8 cellular contexts compared by ENCODE assay signal in genomic region chr15:40081691-40082194, GRCh38. TPM values are rescaled to one million over a fixed set of nuclear protein-coding genes. Genes with fewer than 3 reads are reported as not detected.
A peak's percentile ranks its signal among the peaks of the same experiment; 100 is the strongest.
DNase-seq lines count a peak whose midpoint lies in the region; ATAC-seq, FAIRE-seq and TF ChIP-seq lines count a peak whose summit lies in the region.

No MANE protein-coding gene starts in this region.

- no peaks in the 10 kb centered on the region for H3K79me1 ChIP-seq in H1 (ENCODE audit: low read depth, low read length)

- H3K27ac Mint-ChIP-seq in T-helper 1 cell treated with Interleukin-12 subunit alpha and Interleukin-12 subunit beta and Interleukin-4 antibody, amounts not matched to agents 30 μg/mL and 1 μg/mL, for 36 hours: no peak overlapping the region

- H2AFZ ChIP-seq in H1 (ENCODE audit: low read length): peak overlapping the region; percentile 77

- no peak for TF ChIP-seq EP300 in H1 (IDR thresholded peaks at IDR 0.05; ENCODE audit: borderline replicate concordance in 1 of 2, low read depth in 2 of 2, low read length in 2 of 2)

- no peaks in the 10 kb centered on the region for H3K36me3 ChIP-seq in H1 (ENCODE audit: control insufficient read depth in 2 of 4, insufficient read depth in 4 of 4, low read length in 3 of 4)
- H3K36me3 ChIP-seq in lung (ENCODE audit: control insufficient read depth in 2 of 2, insufficient read depth in 2 of 2, low read length in 2 of 2): no peaks in the 10 kb centered on the region
- H3K36me3 ChIP-seq in stomach smooth muscle (ENCODE audit: control insufficient read depth in 2 of 2, insufficient read depth in 2 of 2, low read length in 2 of 2): no peaks in the 10 kb centered on the region

- H3K4me1 ChIP-seq in H1 (replicated peaks in 1 of 4; ENCODE audit: control insufficient read depth in 3 of 4, insufficient read depth in 4 of 4, low read length in 3 of 4) (peaks cover 0 to 11% (median 8%) of the 10 kb centered on the region in 4 experiments; a peak in 6 of 7 replicates), lung (ENCODE audit: control insufficient read depth in 2 of 2, insufficient read depth in 2 of 2, low read length in 2 of 2) (peaks cover 6 to 15% of the 10 kb centered on the region in 2 donors), stomach smooth muscle (ENCODE audit: control insufficient read depth, insufficient read depth, low read length) (peaks cover 21% of the 10 kb centered on the region)

- H2BK15ac ChIP-seq in H1 (ENCODE audit: low read length): 0 out of 2 replicates have a peak overlapping the region, but pooled peaks have one; percentile 8

- H4K91ac ChIP-seq in H1 (replicated peaks; ENCODE audit: insufficient read length, low read length): peak overlapping the region; percentile 18

- H4K5ac ChIP-seq in H1 (ENCODE audit: insufficient read length, low read depth, low read length): no peak overlapping the region

- POLR2A ChIA-PET in H1 (lab: Charles Lee; ENCODE audit: partially characterized antibody): interaction anchor here (0.7 to 1.5 kb wide), 4 partner anchors 22 to 80 kb away, joined by 3 to 7 read pairs (median 5); partner anchors contain the start of gene BUB1B

- H3K4me2 ChIP-seq in H1 (ENCODE audit: insufficient read depth in 1 of 2, low read depth in 2 of 2, low read length in 2 of 2): peak overlapping the region; percentile 35 to 54

- H3K4me3 ChIP-seq in H1 (ENCODE audit: extremely low read depth in 1 of 4, insufficient read depth in 2 of 4, low read depth in 3 of 4, low read length in 4 of 4) (peak overlapping the region in 3 of 4 experiments; percentile 8 to 42 (median 23); a peak in 3 of 8 replicates), lung (no peak overlapping the region), stomach smooth muscle (ENCODE audit: low read length in 2 of 2) (peak overlapping the region; percentile 55 to 75)

- H4K20me1 ChIP-seq in H1 (replicated peaks in 1 of 2; ENCODE audit: control insufficient read depth in 1 of 2, insufficient read depth in 2 of 2, low read length in 2 of 2): no peaks in the 10 kb centered on the region

- 0 out of 2 replicates have a peak overlapping the region, but pooled peaks have one; percentile 54 for H2AK5ac ChIP-seq in H1 (ENCODE audit: low read depth, low read length)

- H3K56ac ChIP-seq in H1 (replicated peaks; ENCODE audit: insufficient read length, low read depth, low read length): no peak overlapping the region

- H3K27me3 ChIP-seq in H1 (replicated peaks in 1 of 4; ENCODE audit: control insufficient read depth in 3 of 4, extremely low read depth in 1 of 4, insufficient read depth in 3 of 4, low read length in 3 of 4): peaks cover 0 to 12% (median 7%) of the 10 kb centered on the region in 4 experiments; a peak in 4 of 7 replicates
- no peaks in the 10 kb centered on the region for H3K27me3 ChIP-seq in lung (ENCODE audit: control insufficient read depth, insufficient read depth)
- no peaks in the 10 kb centered on the region for H3K27me3 ChIP-seq in stomach smooth muscle (ENCODE audit: control insufficient read depth in 1 of 2, insufficient read depth in 2 of 2, low read length in 2 of 2)

- peaks cover 37% of the 10 kb centered on the region for H3K27me3 Mint-ChIP-seq in T-helper 1 cell treated with Interleukin-12 subunit alpha and Interleukin-12 subunit beta and Interleukin-4 antibody, amounts not matched to agents 30 μg/mL and 1 μg/mL, for 36 hours (ENCODE audit: low read depth)

- DNase-seq in T-helper 1 cell (no peak), RPMI8226 (peak; percentile 55), H1 (ENCODE audit: low read depth in 1 of 2, low spot score in 2 of 2) (no peak), lung (ENCODE audit: low spot score) (peak; percentile 63), GM10266 (ENCODE audit: extremely low spot score) (no peak)

- H3K4me1 Mint-ChIP-seq in T-helper 1 cell treated with Interleukin-12 subunit alpha and Interleukin-12 subunit beta and Interleukin-4 antibody, amounts not matched to agents 30 μg/mL and 1 μg/mL, for 36 hours (ENCODE audit: low read depth): peaks cover 32% of the 10 kb centered on the region

- no peak for FAIRE-seq in H1 (lab: Jason Lieb, UNC)

- H3K9me3 ChIP-seq in H1 (ENCODE audit: insufficient read depth in 2 of 2, low read depth in 1 of 2, low read length in 1 of 2): no peaks in the 10 kb centered on the region
- H3K9me3 ChIP-seq in lung (ENCODE audit: control insufficient read depth in 2 of 2, insufficient read depth in 1 of 2, low read length in 1 of 2): no peaks in the 10 kb centered on the region
- no peaks in the 10 kb centered on the region for H3K9me3 ChIP-seq in stomach smooth muscle (ENCODE audit: control insufficient read depth in 2 of 2, low read length in 2 of 2)

- H3K18ac ChIP-seq in H1 (ENCODE audit: extremely low read depth, low read length): no peak overlapping the region

- no peak; a peak in 1 of 3 replicates for TF ChIP-seq POLR2A in H1 (IDR thresholded peaks at IDR 0.05; ENCODE audit: control extremely low read depth in 1 of 2, low read depth in 2 of 2, low read length in 2 of 2)

- H3K79me2 ChIP-seq in H1 (ENCODE audit: control insufficient read depth in 1 of 2, insufficient read depth in 2 of 2, low read length in 2 of 2): no peaks in the 10 kb centered on the region

- no peaks in the 10 kb centered on the region for H3K9me3 Mint-ChIP-seq in T-helper 1 cell treated with Interleukin-12 subunit alpha and Interleukin-12 subunit beta and Interleukin-4 antibody, amounts not matched to agents 30 μg/mL and 1 μg/mL, for 36 hours

- TF ChIP-seq CTCF in H1 (IDR thresholded peaks at IDR 0.05; ENCODE audit: control extremely low read depth in 1 of 3, insufficient read depth in 1 of 3, low read depth in 1 of 3, low read length in 3 of 3): peak in 1 of 3 experiments; percentile 10; a peak in 1 of 4 replicates
- no peak for TF ChIP-seq CTCF in lung (IDR thresholded peaks at IDR 0.05; ENCODE audit: control extremely low read depth, extremely low read depth)
- TF ChIP-seq CTCF in GM10266 (IDR thresholded peaks at IDR 0.05; ENCODE audit: control insufficient read depth, insufficient read depth, low read depth, missing control alignments): no peak

- no peaks in the 10 kb centered on the region for H3K36me3 Mint-ChIP-seq in T-helper 1 cell treated with Interleukin-12 subunit alpha and Interleukin-12 subunit beta and Interleukin-4 antibody, amounts not matched to agents 30 μg/mL and 1 μg/mL, for 36 hours (ENCODE audit: low read depth)

- no peak overlapping the region for H3K4ac ChIP-seq in H1 (replicated peaks; ENCODE audit: insufficient read length, low read depth, low read length)

- CTCF ChIA-PET in H1 (lab: Charles Lee; ENCODE audit: partially characterized antibody): interaction anchor here (1.1 to 21.4 kb wide), 9 partner anchors 9 to 214 kb away, joined by 3 to 312 read pairs (median 4); partner anchors contain the start of gene BMF

- H3K27ac ChIP-seq in H1 (ENCODE audit: low read depth, low read length) (no peak overlapping the region), lung (ENCODE audit: low read depth in 1 of 2, low read length in 1 of 2) (peak overlapping the region; percentile 17 to 83), stomach smooth muscle (ENCODE audit: low read length) (peak overlapping the region; percentile 64)

- TF ChIP-seq RAD21 in H1 (IDR thresholded peaks at IDR 0.05 in 1 of 2, conservative IDR thresholded peaks at IDR 0.05 in 1 of 2; ENCODE audit: low read depth in 2 of 2, low read length in 2 of 2): peak in 1 of 2 experiments; percentile 22; a peak in 1 of 4 replicates

- ATAC-seq in lung (ENCODE audit: insufficient read depth, low FRiP score) (peak; percentile 76), GM21529 (IDR thresholded peaks at IDR 0.05; ENCODE audit: unreplicated experiment) (no peak)

- peak overlapping the region in 2 of 4 experiments; percentile 25 to 27; a peak in 2 of 7 replicates for H3K9ac ChIP-seq in H1 (replicated peaks in 1 of 4; ENCODE audit: extremely low read depth in 1 of 4, low read depth in 3 of 4, low read length in 3 of 4)
- H3K9ac ChIP-seq in stomach smooth muscle (ENCODE audit: low read length in 2 of 2): peak overlapping the region; percentile 39 to 68

- 20% methylated on average over 12 of the region's 12 CpGs; no CpG with 5 or more reads in 1 of the 2 experiments for WGBS in H1 (ENCODE audit: extremely low coverage in 1 of 2, insufficient coverage in 1 of 2, insufficient read length in 1 of 2, insufficient replicate concordance in 2 of 2, low coverage in 1 of 2, low lambda C conversion rate in 2 of 2, missing lambda C conversion rate in 1 of 2), 2 experiments
- WGBS in lung, 2 donors: 11 to 13% methylated on average over 12 of the region's 12 CpGs

- peak overlapping the region; percentile 53 for H3K4me3 Mint-ChIP-seq in T-helper 1 cell treated with Interleukin-12 subunit alpha and Interleukin-12 subunit beta and Interleukin-4 antibody, amounts not matched to agents 30 μg/mL and 1 μg/mL, for 36 hours

- 0 out of 2 replicates have a peak, but pooled peaks cover 5% of the 10 kb centered on the region for H3K23me2 ChIP-seq in H1 (ENCODE audit: low read depth, low read length)

- peak overlapping the region; percentile 35; the same call in 1 of the 2 replicates for H2BK5ac ChIP-seq in H1 (ENCODE audit: low read depth, low read length)

- H4K8ac ChIP-seq in H1 (ENCODE audit: extremely low read depth, insufficient read depth, low read length): no peak overlapping the region

- H2BK12ac ChIP-seq in H1 (ENCODE audit: low read depth, low read length): peak overlapping the region; percentile 89; the same call in 1 of the 2 replicates

- no peak overlapping the region for H3K23ac ChIP-seq in H1 (ENCODE audit: insufficient read length)

- no peak overlapping the region for H2BK120ac ChIP-seq in H1 (replicated peaks; ENCODE audit: low read depth, low read length)

- no peak overlapping the region for H3K14ac ChIP-seq in H1 (ENCODE audit: insufficient read length)

- H2BK20ac ChIP-seq in H1 (ENCODE audit: low read length): peak overlapping the region; percentile 76; the same call in 1 of the 2 replicates

RNA-seq across cellular contexts. Expression of gene BMF, which starts 26.9 kb away (rescaled TPM):
- total RNA-seq in H1 (2021; fragmentation: NEBNext Ultra II Directional; extraction: Animal tissue kit (Norgen Biotek cat#: 25700)): 24.2 and 30.9 TPM in 2 replicates
- polyA plus RNA-seq in H1 (2011; rRNA removed): 21.2 and 29.0 TPM in 2 replicates
- polyA plus RNA-seq in H1 (2011; cell fraction: cytosol; rRNA removed): 23.4 TPM
- 28.4 TPM for polyA plus RNA-seq in H1 (2011; cell fraction: nucleus; rRNA removed)
- polyA plus RNA-seq in H1 (2012, experiment 1 of 2): 20.6 to 25.4 TPM (median 23.4 TPM) in 4 replicates
- polyA plus RNA-seq in H1 (2012, experiment 2 of 2): 20.0 TPM
- 9.5 TPM for polyA plus RNA-seq in H1 (2013, experiment 1 of 2)
- 9.4 TPM for polyA plus RNA-seq in H1 (2013, experiment 2 of 2)
- 36.9 and 38.5 TPM in 2 replicates for polyA minus RNA-seq in H1 (2011; rRNA and poly(A)+ RNA removed)
- polyA minus RNA-seq in H1 (2011; cell fraction: cytosol; rRNA and poly(A)+ RNA removed): 23.9 TPM
- 28.7 TPM for polyA minus RNA-seq in H1 (2011; cell fraction: nucleus; rRNA and poly(A)+ RNA removed)
- total RNA-seq in lung: 10 to 100 TPM; 11.5 to 42.5 TPM
- 10 to 100 TPM in 1 of 2 donors, 1 to 10 TPM in 1; 8.8 to 10.8 TPM for polyA plus RNA-seq in lung

RNA-seq across cellular contexts. Expression of gene SRP14, which starts 42.8 kb away (rescaled TPM):
- total RNA-seq in H1 (2021; fragmentation: NEBNext Ultra II Directional; extraction: Animal tissue kit (Norgen Biotek cat#: 25700)): 180 and 186 TPM in 2 replicates
- 121 and 223 TPM in 2 replicates for polyA plus RNA-seq in H1 (2011; rRNA removed)
- polyA plus RNA-seq in H1 (2011; cell fraction: cytosol; rRNA removed): 315 TPM
- polyA plus RNA-seq in H1 (2011; cell fraction: nucleus; rRNA removed): 77.6 TPM
- 220 to 294 TPM (median 265 TPM) in 4 replicates for polyA plus RNA-seq in H1 (2012, experiment 1 of 2)
- 56.5 TPM for polyA plus RNA-seq in H1 (2012, experiment 2 of 2)
- 426 TPM for polyA plus RNA-seq in H1 (2013, experiment 1 of 2)
- 449 TPM for polyA plus RNA-seq in H1 (2013, experiment 2 of 2)
- 60.9 and 61.3 TPM in 2 replicates for polyA minus RNA-seq in H1 (2011; rRNA and poly(A)+ RNA removed)
- 75.2 TPM for polyA minus RNA-seq in H1 (2011; cell fraction: cytosol; rRNA and poly(A)+ RNA removed)
- polyA minus RNA-seq in H1 (2011; cell fraction: nucleus; rRNA and poly(A)+ RNA removed): 50.3 TPM
- 100 to 1,000 TPM; 136 to 289 TPM for total RNA-seq in lung
- polyA plus RNA-seq in lung: 100 to 1,000 TPM; 256 to 421 TPM

Comparison
In these comparisons a context has a peak if more than half of its experiments do, and no peak if none do; other contexts are left out.
1. DNase-seq: peak in RPMI8226 (single experiment) and lung (single experiment); none in T-helper 1 cell (0 of 5), H1 (0 of 2) and GM10266 (single experiment).